In genomic region chr20:35147575-35148071, GRCh38 we compare ENCODE assay signal across 8 cellular contexts. TPM values are rescaled to one million over a fixed set of nuclear protein-coding genes. Genes with fewer than 3 reads are reported as not detected.
DNase-seq lines count a peak whose midpoint lies in the region; ATAC-seq and TF ChIP-seq lines count a peak whose summit lies in the region.
"Not testable (repeated sequence)": the region's sequence is repeated elsewhere in the genome, so short reads cannot be mapped to it uniquely, and the experiment has no call there.

No MANE protein-coding gene starts in this region.

- not testable (repeated sequence) for H3K9me3 ChIP-seq in adrenal gland (replicated peaks in 1 of 3); gastroesophageal sphincter; thymus (ENCODE audit: control insufficient read depth)

- not testable (repeated sequence) for H3K27me3 ChIP-seq in adrenal gland; gastroesophageal sphincter; thymus (ENCODE audit: control insufficient read depth, insufficient read depth)

- peak overlapping the region; percentile 93 to 98 (median 96) for H3K4me3 Mint-ChIP-seq in T-cell
- peak overlapping the region; percentile 91 to 99 (median 96) for H3K4me3 Mint-ChIP-seq in naive thymus-derived CD8-positive, alpha-beta T cell

- not testable (repeated sequence) for TF ChIP-seq RAD21 in Ishikawa (IDR thresholded peaks at IDR 0.05; ENCODE audit: low read depth)

- TF ChIP-seq CTCF in adrenal gland (IDR thresholded peaks at IDR 0.05); gastroesophageal sphincter (IDR thresholded peaks at IDR 0.05): not testable (repeated sequence)

- not testable (repeated sequence) for TF ChIP-seq EP300 in Ishikawa (IDR thresholded peaks at IDR 0.05; ENCODE audit: borderline replicate concordance); gastroesophageal sphincter (IDR thresholded peaks at IDR 0.05)

- 5 to 8% (median 5%) methylated on average over 15 to 19 of the region's 19 CpGs for WGBS in adrenal gland, 4 donors
- 3 to 4% methylated on average over 15 to 17 of the region's 19 CpGs for WGBS in gastroesophageal sphincter (ENCODE audit: low coverage in 1 of 2), 2 donors
- WGBS in thymus, result 2% methylated on average over 19 of the region's 19 CpGs

- peaks cover 0 to 13% of the 10 kb centered on the region in 2 donors for H3K36me3 ChIP-seq in adrenal gland (replicated peaks in 1 of 2)
- H3K36me3 ChIP-seq in gastroesophageal sphincter, result peaks cover 0 to 22% of the 10 kb centered on the region in 2 donors
- H3K36me3 ChIP-seq in thymus (ENCODE audit: control insufficient read depth, insufficient read depth), result not testable (repeated sequence)

- peak; percentile 8 for ATAC-seq in GM21786 (IDR thresholded peaks at IDR 0.05; ENCODE audit: unreplicated experiment)
- ATAC-seq in T-cell (replicated peaks in 1 of 4), result peak in 3 of 4 experiments; percentile 10 to 18 (median 18)
- not testable (repeated sequence) for ATAC-seq in gastroesophageal sphincter
- peak; percentile 13 to 20 for ATAC-seq in naive thymus-derived CD8-positive, alpha-beta T cell

- H3K4me3 ChIP-seq in adrenal gland (peak overlapping the region in 3 of 4 donors; percentile 62 to 88 (median 63)), gastroesophageal sphincter (peak overlapping the region; percentile 76 to 81), thymus (ENCODE audit: low read length) (peak overlapping the region; percentile 72)

- DNase-seq in EH (ENCODE audit: low read depth) (peak; percentile 60), T-cell (peak in 4 of 34 experiments; percentile 3 to 14 (median 8)), adrenal gland (peak in 1 of 7 donors; percentile 38)
- not testable (repeated sequence) for DNase-seq in naive thymus-derived CD8-positive, alpha-beta T cell

- H3K9me3 Mint-ChIP-seq in T-cell; naive thymus-derived CD8-positive, alpha-beta T cell: not testable (repeated sequence)

- POLR2A ChIA-PET in T-cell (lab: Charles Lee), result interaction anchor here in 1 of 2 donors (0.6 kb wide), 1 partner anchor 156 kb away, joined by 3 read pairs; no protein-coding TSS in a partner anchor
- POLR2A ChIA-PET in naive thymus-derived CD8-positive, alpha-beta T cell (lab: Charles Lee), result interaction anchor here (0.8 to 4.0 kb wide), 14 partner anchors 12 to 594 kb away, joined by 3 to 62 read pairs (median 8); partner anchors contain the start of genes CEP250, EIF6, MMP24OS and RBM39

- not testable (repeated sequence) for H3K27me3 Mint-ChIP-seq in T-cell; naive thymus-derived CD8-positive, alpha-beta T cell

- H3K27ac ChIP-seq in adrenal gland, result peak overlapping the region in 4 of 5 donors; percentile 37 to 88 (median 72)
- H3K27ac ChIP-seq in gastroesophageal sphincter, result peak overlapping the region; percentile 24 to 83 (median 80)
- not testable (repeated sequence) for H3K27ac ChIP-seq in thymus (ENCODE audit: low read depth)

- CTCF ChIA-PET in T-cell (lab: Charles Lee), result interaction anchor here in 1 of 2 donors (0.8 to 4.0 kb wide), 3 partner anchors 53 to 595 kb away, joined by 3 to 61 read pairs (median 4); partner anchors contain the start of gene RBM39

- H3K27ac Mint-ChIP-seq in T-cell, result peak overlapping the region; percentile 92 to 97
- peak overlapping the region; percentile 91 to 98 (median 95) for H3K27ac Mint-ChIP-seq in naive thymus-derived CD8-positive, alpha-beta T cell

- TF ChIP-seq POLR2A in adrenal gland (IDR thresholded peaks at IDR 0.05); gastroesophageal sphincter (IDR thresholded peaks at IDR 0.05): not testable (repeated sequence)

- peaks cover 34 to 38% (median 38%) of the 10 kb centered on the region in 3 donors for H3K4me1 Mint-ChIP-seq in T-cell
- peaks cover 11 to 47% (median 36%) of the 10 kb centered on the region in 4 donors for H3K4me1 Mint-ChIP-seq in naive thymus-derived CD8-positive, alpha-beta T cell

- H3K4me1 ChIP-seq in adrenal gland (replicated peaks in 1 of 2) (peaks cover 10 to 24% of the 10 kb centered on the region in 2 donors), gastroesophageal sphincter (peaks cover 0 to 39% (median 14%) of the 10 kb centered on the region in 3 donors), thymus (ENCODE audit: control insufficient read depth, insufficient read depth, low read length) (peaks cover 14% of the 10 kb centered on the region)

- intact Hi-C loops in adrenal gland (cut with DNase I), result loop anchor here (10.0 kb wide), 2 partner anchors 57 to 127 kb away; partner anchors contain the start of gene MMP24OS (in 1 of the 2)

- peaks cover 15% of the 10 kb centered on the region for H3K36me3 Mint-ChIP-seq in T-cell
- peaks cover 0 to 28% (median 2%) of the 10 kb centered on the region in 3 donors for H3K36me3 Mint-ChIP-seq in naive thymus-derived CD8-positive, alpha-beta T cell

TF ChIP-seq in Ishikawa, 13 proteins besides CTCF, POLR2A, EP300 and RAD21:
- peak; percentile 36; the same call in 1 of the 2 replicates for TF ChIP-seq ZBTB7A (IDR thresholded peaks at IDR 0.05; ENCODE audit: low read depth)

RNA-seq across cellular contexts. Expression of gene EDEM2, which starts 0.5 kb away (rescaled TPM):
- total RNA-seq in T-cell (10 to 100 TPM; 17.7 to 29.8 (median 25.9) TPM), adrenal gland (10 to 100 TPM; 29.3 to 62.5 (median 42.3) TPM), gastroesophageal sphincter (10 to 100 TPM; 11.2 to 18.9 (median 13.5) TPM)
- polyA plus RNA-seq in adrenal gland (10 to 100 TPM; 16.2 to 39.4 (median 25.0) TPM), thymus (18.4 TPM)
- total RNA-seq in naive thymus-derived CD8-positive, alpha-beta T cell, result 10 to 100 TPM; 24.2 to 24.8 TPM
- 10 to 100 TPM; 35.2 to 38.2 (median 37.6) TPM for polyA plus RNA-seq in naive thymus-derived CD8-positive, alpha-beta T cell

RNA-seq across cellular contexts. Expression of gene PROCR, which starts 24.2 kb away (rescaled TPM):
- total RNA-seq in T-cell, result 1 to 10 TPM in 4 of 5 donors, under 1 TPM in 1; 0.28 to 3.0 (median 1.5) TPM
- 10 to 100 TPM; 15.8 to 87.0 (median 29.2) TPM for total RNA-seq in adrenal gland
- polyA plus RNA-seq in adrenal gland, result 10 to 100 TPM; 21.4 to 51.7 (median 29.8) TPM
- 10 to 100 TPM; 11.7 to 59.4 (median 35.9) TPM for total RNA-seq in gastroesophageal sphincter
- total RNA-seq in naive thymus-derived CD8-positive, alpha-beta T cell, result 1 to 10 TPM; 3.2 to 4.0 TPM
- polyA plus RNA-seq in naive thymus-derived CD8-positive, alpha-beta T cell, result 1 to 10 TPM; 5.9 to 8.5 (median 6.0) TPM
- 7.8 TPM for polyA plus RNA-seq in thymus

RNA-seq across cellular contexts. Expression of gene TRPC4AP, which starts 55.0 kb away (rescaled TPM):
- total RNA-seq in T-cell (10 to 100 TPM; 56.3 to 65.5 (median 63.5) TPM), adrenal gland (10 to 100 TPM; 68.3 to 87.2 (median 81.2) TPM), gastroesophageal sphincter (10 to 100 TPM; 47.5 to 57.1 (median 52.4) TPM)
- polyA plus RNA-seq in adrenal gland (10 to 100 TPM; 50.2 to 68.5 (median 56.2) TPM), thymus (57.3 TPM)
- 10 to 100 TPM; 75.4 to 77.6 TPM for total RNA-seq in naive thymus-derived CD8-positive, alpha-beta T cell
- 10 to 100 TPM; 54.7 to 57.8 (median 56.5) TPM for polyA plus RNA-seq in naive thymus-derived CD8-positive, alpha-beta T cell
